In the genomic region with DNA sequence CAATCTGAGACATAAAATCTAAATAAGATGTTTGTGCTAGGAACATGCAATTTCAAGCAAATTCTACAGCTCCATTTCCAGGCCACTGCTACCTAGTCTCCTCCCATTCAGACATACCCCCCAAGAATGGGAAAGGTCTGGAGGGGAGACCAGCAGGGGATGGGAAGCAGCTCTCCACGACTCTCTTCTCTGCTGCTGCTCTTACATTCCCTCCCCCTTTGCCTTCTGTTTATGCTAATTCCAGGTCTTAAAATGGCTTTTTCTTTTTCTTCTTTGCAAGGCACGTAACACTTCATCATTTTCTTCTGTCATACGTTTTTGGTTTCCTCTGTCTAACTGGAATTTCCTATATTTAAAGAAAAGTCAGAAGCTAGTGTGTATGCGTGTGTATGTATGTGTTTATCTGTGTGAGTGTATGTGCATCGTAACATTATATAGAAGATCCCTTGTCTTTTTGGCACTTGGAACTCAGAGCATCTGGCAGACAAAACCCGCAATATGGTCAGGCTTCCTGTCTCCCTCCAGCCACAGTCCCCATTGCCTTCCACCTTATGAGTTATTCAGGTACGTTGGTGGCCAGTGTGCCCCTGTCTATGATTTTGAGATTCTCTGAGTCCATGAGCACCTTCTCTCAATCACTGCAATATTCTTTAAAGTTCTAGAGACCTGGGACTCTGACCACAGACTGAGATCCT, we compare ENCODE assay signal across 15 cellular contexts.
A peak's percentile ranks its signal among the peaks of the same experiment; 100 is the strongest.
DNase-seq lines count a peak whose midpoint lies in the region; ATAC-seq and TF ChIP-seq lines count a peak whose summit lies in the region.
"Had no signal": no experiment of that assay in that cellular context is flagged by ENCODE, and none has a peak within 500 bp of the region (broad histone marks: within the 10 kb centered on the region; RNA-seq: fewer than 3 reads in every experiment).

No MANE protein-coding gene starts in this region.

- H2AFZ ChIP-seq in GM23338 (no peak overlapping the region), MM.1S (ENCODE audit: low read length) (no peak overlapping the region)

- H3K4me1 ChIP-seq in GM23338 (ENCODE audit: insufficient read depth) = peaks cover 4% of the 10 kb centered on the region; the same call in 1 of the 2 replicates
- H3K4me1 ChIP-seq in MM.1S (ENCODE audit: low read length) = peaks cover 36% of the 10 kb centered on the region
- H3K4me1 ChIP-seq in mesendoderm (ENCODE audit: control insufficient read depth, low read depth, low read length) = peaks cover 5% of the 10 kb centered on the region
- H3K4me1 ChIP-seq: Caco-2, HAP-1 had no signal

- H3K9me3 ChIP-seq in MM.1S (replicated peaks; ENCODE audit: insufficient read depth, low read length) = no peaks in the 10 kb centered on the region
- H3K9me3 ChIP-seq: HAP-1 had no signal

- in situ Hi-C loops in KBM-7 (cut with MboI; ENCODE audit: low pct_unique_long_range_greater_than_20kb, low sequenced_read_pairs) = no loop called here

- peaks cover 22% of the 10 kb centered on the region for H3K36me3 Mint-ChIP-seq in GM23338 (ENCODE audit: low read depth)

- H3K9me3 Mint-ChIP-seq in GM23338 = peaks cover 30% of the 10 kb centered on the region

- H4K20me1 ChIP-seq in GM23338 (replicated peaks; ENCODE audit: insufficient read depth) (no peaks in the 10 kb centered on the region), MM.1S (ENCODE audit: insufficient read depth, low read length) (no peaks in the 10 kb centered on the region)

- H3K4me2 ChIP-seq in GM23338 (no peak overlapping the region), MM.1S (ENCODE audit: low read depth, low read length) (0 out of 2 replicates have a peak overlapping the region, but pooled peaks have one; percentile 3), mesendoderm (ENCODE audit: low read length) (no peak overlapping the region)

- H3K4me1 Mint-ChIP-seq in GM23338 = peaks cover 9% of the 10 kb centered on the region

- no peak overlapping the region for H4K5ac ChIP-seq in mesendoderm (ENCODE audit: low read length)

- H4K8ac ChIP-seq in mesendoderm (ENCODE audit: low read depth, low read length) = no peak overlapping the region

- H3K4me3 ChIP-seq in GM23338 (no peak overlapping the region), MM.1S (ENCODE audit: low read length) (no peak overlapping the region), mesendoderm (ENCODE audit: low read length) (no peak overlapping the region), coronary artery (no peak overlapping the region)
- H3K4me3 ChIP-seq: HAP-1 had no signal

- H3K4me3 Mint-ChIP-seq in GM23338 = no peak overlapping the region
- H3K4me3 Mint-ChIP-seq: CD4-positive, alpha-beta T cell had no signal

- H3K9ac ChIP-seq in MM.1S (ENCODE audit: low read length) = no peak overlapping the region
- H3K9ac ChIP-seq in mesendoderm (ENCODE audit: low read length) = no peak overlapping the region

- H3K27me3 ChIP-seq in GM23338 (ENCODE audit: insufficient read depth) (no peaks in the 10 kb centered on the region), MM.1S (replicated peaks; ENCODE audit: insufficient read depth, low read length) (no peaks in the 10 kb centered on the region), mesendoderm (ENCODE audit: insufficient read depth, low read length, poor library complexity) (no peaks in the 10 kb centered on the region)

- peaks cover 4% of the 10 kb centered on the region for H3K9me2 ChIP-seq in GM23338 (ENCODE audit: insufficient read depth)
- no peaks in the 10 kb centered on the region for H3K9me2 ChIP-seq in MM.1S (replicated peaks; ENCODE audit: insufficient read depth, low read length)

- no peak overlapping the region for H3K27ac ChIP-seq in GM23338 (ENCODE audit: low read depth)
- peak overlapping the region; percentile 2; the same call in 1 of the 2 replicates for H3K27ac ChIP-seq in MM.1S (ENCODE audit: low read length)
- no peak overlapping the region for H3K27ac ChIP-seq in mesendoderm (ENCODE audit: low read depth, low read length)
- H3K27ac ChIP-seq in coronary artery = no peak overlapping the region
- H3K27ac ChIP-seq: C4-2B had no signal

- peak overlapping the region; percentile 42 for H2BK15ac ChIP-seq in mesendoderm (replicated peaks; ENCODE audit: low read depth)

- H3K56ac ChIP-seq in mesendoderm (ENCODE audit: low read length) = no peak overlapping the region

- no peaks in the 10 kb centered on the region for H3K79me1 ChIP-seq in mesendoderm (ENCODE audit: low read length)

- no peak overlapping the region for H2BK120ac ChIP-seq in mesendoderm (ENCODE audit: low read depth, low read length)

- no peak overlapping the region for H3K18ac ChIP-seq in mesendoderm (ENCODE audit: low read length)

- no peak for ATAC-seq in GM23338

- H3K36me3 ChIP-seq in GM23338 (ENCODE audit: insufficient read depth) (peaks cover 10% of the 10 kb centered on the region; the same call in 1 of the 2 replicates), MM.1S (replicated peaks; ENCODE audit: insufficient read depth, low read length) (no peaks in the 10 kb centered on the region), mesendoderm (ENCODE audit: control insufficient read depth, insufficient read depth, low read length) (no peaks in the 10 kb centered on the region)
- H3K36me3 ChIP-seq: HAP-1 had no signal

- H3K27ac Mint-ChIP-seq in GM23338 = 0 out of 2 replicates have a peak overlapping the region, but pooled peaks have one; percentile 23
- H3K27ac Mint-ChIP-seq: CD4-positive, alpha-beta T cell had no signal

- no peak overlapping the region for H2BK5ac ChIP-seq in mesendoderm (ENCODE audit: low read length)

- no peaks in the 10 kb centered on the region for H3K27me3 Mint-ChIP-seq in GM23338 (ENCODE audit: insufficient read depth, low read depth, poor library complexity)
- H3K27me3 Mint-ChIP-seq: CD4-positive, alpha-beta T cell had no signal

- TF ChIP-seq CTCF in GM23338 (conservative IDR thresholded peaks at IDR 0.05; ENCODE audit: low read depth in 2 of 2) = no peak
- TF ChIP-seq CTCF in MM.1S (IDR thresholded peaks at IDR 0.05; ENCODE audit: low read length) = no peak
- no peak for TF ChIP-seq CTCF in coronary artery (IDR thresholded peaks at IDR 0.05)

- H3K79me2 ChIP-seq in GM23338 (replicated peaks; ENCODE audit: insufficient read depth) (no peaks in the 10 kb centered on the region), MM.1S (ENCODE audit: low read length) (no peaks in the 10 kb centered on the region), mesendoderm (ENCODE audit: control insufficient read depth, insufficient read depth, low read length) (no peaks in the 10 kb centered on the region)

- H3K23ac ChIP-seq in mesendoderm (ENCODE audit: low read length) = no peak overlapping the region

- H2AK5ac ChIP-seq in mesendoderm (ENCODE audit: low read length) = no peak overlapping the region

- H3F3A ChIP-seq in GM23338 (replicated peaks; ENCODE audit: low read depth) = no peaks in the 10 kb centered on the region
- 0 out of 2 replicates have a peak, but pooled peaks cover 5% of the 10 kb centered on the region for H3F3A ChIP-seq in MM.1S (ENCODE audit: insufficient read depth, low read length)

- no peak overlapping the region for H3K4ac ChIP-seq in mesendoderm (ENCODE audit: low read depth, low read length)

- DNase-seq in GM23338 (ENCODE audit: low spot score) (no peak), MM.1S (no peak), cerebellar cortex (ENCODE audit: low spot score) (peak; percentile 78), mesendoderm (no peak), coronary artery (ENCODE audit: low spot score) (no peak), KBM-7 (no peak), NCI-H187 treated with DMSO at 0.1 percent for 48 hours (lab: John Stamatoyannopoulos, UW) (no peak)
- DNase-seq in activated effector memory CD4-positive, alpha-beta T cell treated with anti-CD3 and anti-CD28 coated beads, Interleukin-2, amount 50 U/mL, for 16 hours = no peak
- DNase-seq: ACHN; Caco-2; CD4-positive, alpha-beta T cell; GDM1; Karpas-422 had no signal

- WGBS in mesendoderm (ENCODE audit: extremely low coverage, insufficient coverage, low lambda C conversion rate) = no CpG with 5 or more reads among the region's 7 CpGs

TF ChIP-seq in GM23338, 12 proteins besides CTCF, POLR2A, EP300 and RAD21 (continues in another document):
- TF ChIP-seq EZH2 (IDR thresholded peaks at IDR 0.05; ENCODE audit: low read depth, unreplicated experiment) (no peak), ZNF114 (CRISPR knock-in tag; IDR thresholded peaks at IDR 0.05) (no peak), CREB1 (CRISPR knock-in tag; IDR thresholded peaks at IDR 0.05; ENCODE audit: low read depth) (no peak), POLR2AphosphoS5 (IDR thresholded peaks at IDR 0.05; ENCODE audit: low read depth) (no peak)
- TF ChIP-seq, protein P1, sequence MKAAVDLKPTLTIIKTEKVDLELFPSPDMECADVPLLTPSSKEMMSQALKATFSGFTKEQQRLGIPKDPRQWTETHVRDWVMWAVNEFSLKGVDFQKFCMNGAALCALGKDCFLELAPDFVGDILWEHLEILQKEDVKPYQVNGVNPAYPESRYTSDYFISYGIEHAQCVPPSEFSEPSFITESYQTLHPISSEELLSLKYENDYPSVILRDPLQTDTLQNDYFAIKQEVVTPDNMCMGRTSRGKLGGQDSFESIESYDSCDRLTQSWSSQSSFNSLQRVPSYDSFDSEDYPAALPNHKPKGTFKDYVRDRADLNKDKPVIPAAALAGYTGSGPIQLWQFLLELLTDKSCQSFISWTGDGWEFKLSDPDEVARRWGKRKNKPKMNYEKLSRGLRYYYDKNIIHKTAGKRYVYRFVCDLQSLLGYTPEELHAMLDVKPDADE (IDR thresholded peaks at IDR 0.05) = no peak
